Comparison of ENCODE assay signal across 12 cellular contexts in genomic region chr14:64733321-64733720, GRCh38. TPM values are rescaled to one million over a fixed set of nuclear protein-coding genes. Genes with fewer than 3 reads are reported as not detected.
A peak's percentile ranks its signal among the peaks of the same experiment; 100 is the strongest.
DNase-seq lines count a peak whose midpoint lies in the region; ATAC-seq and TF ChIP-seq lines count a peak whose summit lies in the region.
"Had no signal": no experiment of that assay in that cellular context is flagged by ENCODE, and none has a peak within 500 bp of the region (broad histone marks: within the 10 kb centered on the region; RNA-seq: fewer than 3 reads in every experiment).

No MANE protein-coding gene starts in this region.

- peaks cover 38 to 65% (median 53%) of the 10 kb centered on the region in 4 donors for H3K4me1 Mint-ChIP-seq in CD4-positive, alpha-beta memory T cell
- peaks cover 38 to 47% of the 10 kb centered on the region in 2 donors for H3K4me1 Mint-ChIP-seq in effector memory CD8-positive, alpha-beta T cell (ENCODE audit: low read depth in 2 of 2)

- no peaks in the 10 kb centered on the region for H3K9me3 ChIP-seq in CD4-positive, alpha-beta memory T cell (ENCODE audit: control insufficient read depth in 1 of 2, low read length in 2 of 2)
- H3K9me3 ChIP-seq in RWPE2 (ENCODE audit: severe bottlenecking), result no peaks in the 10 kb centered on the region
- H3K9me3 ChIP-seq: HAP-1 had no signal

- H3K27ac Mint-ChIP-seq in CD4-positive, alpha-beta memory T cell, result peak overlapping the region in 6 of 7 donors; percentile 30 to 85 (median 64)
- H3K27ac Mint-ChIP-seq in effector memory CD8-positive, alpha-beta T cell, result peak overlapping the region; percentile 94 to 97

- H3K27me3 ChIP-seq in CD4-positive, alpha-beta memory T cell (ENCODE audit: insufficient read depth, low read length), result no peaks in the 10 kb centered on the region
- no peaks in the 10 kb centered on the region for H3K27me3 ChIP-seq in RWPE2 (ENCODE audit: insufficient read depth, poor library complexity, severe bottlenecking)

- H3K27me3 Mint-ChIP-seq in CD4-positive, alpha-beta memory T cell, result no peaks in the 10 kb centered on the region
- H3K27me3 Mint-ChIP-seq in effector memory CD8-positive, alpha-beta T cell, result no peaks in the 10 kb centered on the region

- H3K4me3 ChIP-seq in CD4-positive, alpha-beta memory T cell (ENCODE audit: low read length in 2 of 2), result no peak overlapping the region
- no peak overlapping the region for H3K4me3 ChIP-seq in RWPE2 (ENCODE audit: severe bottlenecking)
- H3K4me3 ChIP-seq: HAP-1 had no signal

- peak overlapping the region in 4 of 8 donors; percentile 4 to 77 (median 60) for H3K4me3 Mint-ChIP-seq in CD4-positive, alpha-beta memory T cell
- H3K4me3 Mint-ChIP-seq in effector memory CD8-positive, alpha-beta T cell, result peak overlapping the region; percentile 1 to 46

- H3K36me3 Mint-ChIP-seq in CD4-positive, alpha-beta memory T cell, result peaks cover 47 to 66% of the 10 kb centered on the region in 2 donors
- peaks cover 40% of the 10 kb centered on the region for H3K36me3 Mint-ChIP-seq in effector memory CD8-positive, alpha-beta T cell (ENCODE audit: insufficient read depth)

- DNase-seq in CD4-positive, alpha-beta memory T cell, result no peak
- DNase-seq in RWPE2 (ENCODE audit: low spot score), result peak; percentile 38
- DNase-seq in effector memory CD8-positive, alpha-beta T cell, result no peak
- DNase-seq in posterior vena cava (ENCODE audit: low spot score), result peak; percentile 55
- no peak for DNase-seq in HK-2 (ENCODE audit: unreplicated experiment)
- DNase-seq: NCI-H1048, NCI-H226, NCI-H526 had no signal

- H3K27ac ChIP-seq in CD4-positive, alpha-beta memory T cell (ENCODE audit: low read depth, low read length), result peak overlapping the region; percentile 7
- no peak overlapping the region for H3K27ac ChIP-seq in RWPE2 (ENCODE audit: poor library complexity, severe bottlenecking)

- CTCF ChIA-PET in CD4-positive, alpha-beta memory T cell (lab: Charles Lee; ENCODE audit: partially characterized antibody), result no interaction called here

- POLR2A ChIA-PET in CD4-positive, alpha-beta memory T cell (lab: Charles Lee; ENCODE audit: partially characterized antibody), result interaction anchor here (1.3 kb wide), 1 partner anchor 30 kb away, joined by 8 read pairs; the partner anchor contains the start of gene PLEKHG3

- no peak for TF ChIP-seq CTCF in RWPE2 (IDR thresholded peaks at IDR 0.05; ENCODE audit: poor library complexity, severe bottlenecking)

- no peaks in the 10 kb centered on the region for H3K9me3 Mint-ChIP-seq in CD4-positive, alpha-beta memory T cell
- H3K9me3 Mint-ChIP-seq in effector memory CD8-positive, alpha-beta T cell, result no peaks in the 10 kb centered on the region

- H3K4me1 ChIP-seq in CD4-positive, alpha-beta memory T cell (ENCODE audit: insufficient read depth, low read length), result peaks cover 82% of the 10 kb centered on the region
- H3K4me1 ChIP-seq in RWPE2 (ENCODE audit: insufficient read depth, poor library complexity, severe bottlenecking), result no peaks in the 10 kb centered on the region
- H3K4me1 ChIP-seq: HAP-1 had no signal

- peaks cover 39% of the 10 kb centered on the region for H3K36me3 ChIP-seq in CD4-positive, alpha-beta memory T cell (ENCODE audit: insufficient read depth, low read length)
- peaks cover 99% of the 10 kb centered on the region for H3K36me3 ChIP-seq in RWPE2 (ENCODE audit: low read depth)

- intact Hi-C loops in CD4-positive, alpha-beta memory T cell (cut with micrococcal nuclease), result no loop called here
- intact Hi-C loops in posterior vena cava (cut with DNase I), result no loop called here

- ATAC-seq in RWPE2 (ENCODE audit: low read depth), result no peak
- no peak for ATAC-seq in effector memory CD8-positive, alpha-beta T cell (replicated peaks)
- no peak for ATAC-seq in GM21367 (IDR thresholded peaks at IDR 0.05; ENCODE audit: unreplicated experiment)
- no peak for ATAC-seq in GM18909 (IDR thresholded peaks at IDR 0.05; ENCODE audit: poor library complexity, unreplicated experiment)

RNA-seq across cellular contexts. Expression of gene PLEKHG3, which starts 29.1 kb away (rescaled TPM):
- 10 to 100 TPM; 53.3 to 56.5 TPM for total RNA-seq in CD4-positive, alpha-beta memory T cell
- polyA plus RNA-seq in CD4-positive, alpha-beta memory T cell, result 10 to 100 TPM; 10.8 to 62.6 TPM
- 10 to 100 TPM; 54.6 to 58.1 TPM for total RNA-seq in posterior vena cava
- total RNA-seq: OCI-LY7 had no signal

Comparison
In these comparisons a context has a peak if more than half of its experiments do, and no peak if none do; other contexts are left out.
1. DNase-seq: peak in RWPE2 (single experiment) and posterior vena cava (single experiment); none in CD4-positive, alpha-beta memory T cell (0 of 5), effector memory CD8-positive, alpha-beta T cell (0 of 3) and HK-2 (single experiment).